ENCODE assay signal across 16 cellular contexts in the genomic region with DNA sequence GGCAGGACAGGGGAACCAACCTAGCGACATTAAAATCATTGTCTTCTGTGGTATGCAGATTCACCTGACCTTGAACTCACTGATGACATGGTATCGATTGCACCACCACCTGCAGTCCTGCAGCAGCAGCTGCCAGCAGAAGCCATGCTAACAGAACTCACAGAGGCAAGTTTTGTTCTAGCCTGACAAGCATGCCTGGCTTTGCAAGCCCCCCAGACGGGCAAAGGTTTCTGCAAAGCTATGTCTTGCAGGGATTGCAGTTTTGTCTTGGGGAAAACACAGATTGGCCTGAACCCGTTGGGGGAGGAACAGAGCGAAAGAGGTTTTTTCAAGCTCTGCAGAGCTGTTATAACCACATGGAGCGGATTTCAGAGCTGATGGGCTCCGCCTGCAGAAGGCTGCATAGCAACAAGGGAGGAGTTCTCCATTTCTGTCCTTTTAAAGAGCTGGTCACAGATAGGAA.
A peak's percentile ranks its signal among the peaks of the same experiment; 100 is the strongest.
DNase-seq lines count a peak whose midpoint lies in the region; ATAC-seq, FAIRE-seq and TF ChIP-seq lines count a peak whose summit lies in the region.
"Had no signal": no experiment of that assay in that cellular context is flagged by ENCODE, and none has a peak within 500 bp of the region (broad histone marks: within the 10 kb centered on the region; RNA-seq: fewer than 3 reads in every experiment).

No MANE protein-coding gene starts in this region.

- no peak for TF ChIP-seq POLR2A in HepG2 (IDR thresholded peaks at IDR 0.05; ENCODE audit: insufficient read depth in 1 of 2, low read depth in 2 of 2, low read length in 2 of 2)

- TF ChIP-seq RAD21 in HepG2 (CRISPR knock-in tag; IDR thresholded peaks at IDR 0.05), result no peak

- ATAC-seq in GM18511 (IDR thresholded peaks at IDR 0.05; ENCODE audit: unreplicated experiment) (peak; percentile 72), HepG2 (peak; percentile 90)
- ATAC-seq in activated CD4-positive, CD25-positive, alpha-beta regulatory T cell treated with anti-CD3 and anti-CD28 coated beads, Interleukin-2, amount 50 U/mL, for 24 hours, result no peak
- ATAC-seq: foreskin keratinocyte, left colon had no signal

- CTCF ChIA-PET in HepG2 (lab: Yijun Ruan, JAX; ENCODE audit: low intra/inter-chr PET ratio, low total read pairs), result no interaction called here

- intact Hi-C loops in HepG2 (cut with micrococcal nuclease; ENCODE audit: unreplicated experiment), result no loop called here

- no peak overlapping the region for H3K4me3 ChIP-seq in MM.1S (ENCODE audit: low read length)
- H3K4me3 ChIP-seq in HepG2 (replicated peaks in 1 of 3; ENCODE audit: insufficient read depth in 1 of 3, low read depth in 2 of 3, low read length in 3 of 3), result no peak overlapping the region

- DNase-seq in MM.1S, result peak; percentile 62
- peak; percentile 40 for DNase-seq in SHP77 treated with DMSO at 0.1 percent for 48 hours (lab: John Stamatoyannopoulos, UW)
- DNase-seq in HepG2 (ENCODE audit: low spot score), result peak; percentile 86
- no peak for DNase-seq in SIG-M5 treated with dmso at 0.1 percent for 504 hours (lab: John Stamatoyannopoulos, UW; ENCODE audit: unreplicated experiment)
- DNase-seq in DMS114 treated with DMSO at 0.1 percent for 48 hours (lab: John Stamatoyannopoulos, UW; ENCODE audit: unreplicated experiment), result no peak
- no peak for DNase-seq in GM19240 (ENCODE audit: insufficient read length, low spot score)
- DNase-seq: activated CD4-positive, alpha-beta T cell treated with anti-CD3 and anti-CD28 coated beads, Interleukin-2, amount 50 U/mL, for 4 hours; activated gamma-delta T cell treated with Interleukin-2 at 50 U/mL for 16 hours; CD8-positive, alpha-beta memory T cell; foreskin keratinocyte; left colon; stimulated activated CD4-positive, alpha-beta T cell treated with anti-CD3 and anti-CD28 coated beads, Interleukin-12 subunit alpha, Interleukin-12 subunit beta, amount 100 ng/mL, for 4 hours; stimulated activated CD8-positive, alpha-beta memory T cell treated with anti-CD3 and anti-CD28 coated beads, Interleukin-4, amount 100 ng/mL, for 48 hours; SW 1271 had no signal

- WGBS in HepG2 (ENCODE audit: low lambda C conversion rate), result 2% methylated on average over 6 of the region's 7 CpGs

- H2AFZ ChIP-seq in MM.1S (ENCODE audit: low read length), result no peak overlapping the region
- no peak overlapping the region for H2AFZ ChIP-seq in HepG2 (ENCODE audit: low read length)

- BruUV-seq in HepG2 (replicated peaks; lab: Mats Ljungman, UMichigan), result no TSS peak

- no peaks in the 10 kb centered on the region for H3F3A ChIP-seq in MM.1S (ENCODE audit: insufficient read depth, low read length)

- H3K27me3 ChIP-seq in MM.1S (replicated peaks; ENCODE audit: insufficient read depth, low read length), result no peaks in the 10 kb centered on the region
- peaks cover 2 to 30% of the 10 kb centered on the region in 2 experiments; a peak in 3 of 5 replicates for H3K27me3 ChIP-seq in HepG2 (ENCODE audit: control insufficient read depth in 1 of 2, insufficient read depth in 2 of 2, low read length in 2 of 2)

- no peak for FAIRE-seq in HepG2 (lab: Jason Lieb, UNC)

- H4K20me1 ChIP-seq in MM.1S (ENCODE audit: insufficient read depth, low read length) (no peaks in the 10 kb centered on the region), HepG2 (ENCODE audit: insufficient read depth, low read length) (no peaks in the 10 kb centered on the region)

- H3K9me2 ChIP-seq in MM.1S (replicated peaks; ENCODE audit: insufficient read depth, low read length), result no peaks in the 10 kb centered on the region

- H3K4me2 ChIP-seq in MM.1S (ENCODE audit: low read depth, low read length), result no peak overlapping the region
- peak overlapping the region; percentile 48 for H3K4me2 ChIP-seq in HepG2 (ENCODE audit: low read depth, low read length)

- H3K36me3 ChIP-seq in MM.1S (replicated peaks; ENCODE audit: insufficient read depth, low read length), result no peaks in the 10 kb centered on the region
- no peaks in the 10 kb centered on the region for H3K36me3 ChIP-seq in HepG2 (replicated peaks in 1 of 2; ENCODE audit: control insufficient read depth in 1 of 2, insufficient read depth in 2 of 2, low read length in 2 of 2)

- in situ Hi-C loops in HepG2 (cut with HindIII; ENCODE audit: extremely low pct_ligation_motif_present, low pct_unique_long_range_greater_than_20kb), result no loop called here

- H3K9me3 ChIP-seq in MM.1S (replicated peaks; ENCODE audit: insufficient read depth, low read length) (no peaks in the 10 kb centered on the region), HepG2 (ENCODE audit: low read length) (no peaks in the 10 kb centered on the region)

- H3K27ac ChIP-seq in MM.1S (ENCODE audit: low read length) (no peak overlapping the region), HepG2 (ENCODE audit: extremely low read length, insufficient read depth, low read length) (no peak overlapping the region)
- H3K27ac ChIP-seq: foreskin keratinocyte had no signal

- peak; percentile 25 to 45; a peak in 1 of 4 replicates for TF ChIP-seq EP300 in HepG2 (IDR thresholded peaks at IDR 0.05; ENCODE audit: low read depth in 2 of 2, low read length in 2 of 2)
- no peak for TF ChIP-seq EP300 in HepG2 (CRISPR knock-in tag; IDR thresholded peaks at IDR 0.05; ENCODE audit: borderline replicate concordance)

- H3K4me1 ChIP-seq in MM.1S (ENCODE audit: low read length), result 0 out of 2 replicates have a peak, but pooled peaks cover 4% of the 10 kb centered on the region
- H3K4me1 ChIP-seq in HepG2 (ENCODE audit: insufficient read depth, low read length), result peaks cover 29% of the 10 kb centered on the region

- TF ChIP-seq CTCF in MM.1S (IDR thresholded peaks at IDR 0.05; ENCODE audit: low read length), result no peak
- no peak for TF ChIP-seq CTCF in HepG2 (CRISPR knock-in tag; IDR thresholded peaks at IDR 0.05)

- H3K9ac ChIP-seq in MM.1S (ENCODE audit: low read length) (no peak overlapping the region), HepG2 (ENCODE audit: insufficient read depth, low read depth, low read length) (no peak overlapping the region)

- POLR2A ChIA-PET in HepG2 (lab: Yijun Ruan, JAX), result no interaction called here

- no peaks in the 10 kb centered on the region for H3K79me2 ChIP-seq in MM.1S (ENCODE audit: low read length)
- no peaks in the 10 kb centered on the region for H3K79me2 ChIP-seq in HepG2 (ENCODE audit: insufficient read depth, low read length)

TF ChIP-seq in HepG2, 621 proteins besides CTCF, POLR2A, EP300 and RAD21 (continues in another document):
- TF ChIP-seq ONECUT2 (CRISPR knock-in tag; IDR thresholded peaks at IDR 0.05) (peak; percentile 93), CREM (IDR thresholded peaks at IDR 0.05) (peak; percentile 23; the same call in 1 of the 2 replicates), CREM (CRISPR knock-in tag; IDR thresholded peaks at IDR 0.05) (no peak), FOXA1 (IDR thresholded peaks at IDR 0.05) (no peak), FOXA1 (CRISPR knock-in tag; IDR thresholded peaks at IDR 0.05) (0 out of 2 replicates have a peak, but pooled peaks have one; percentile 28), ZNF577 (CRISPR knock-in tag; IDR thresholded peaks at IDR 0.05; ENCODE audit: borderline replicate concordance, low read depth) (no peak), CEBPG (CRISPR knock-in tag; IDR thresholded peaks at IDR 0.05) (peak; percentile 83), SOX13 (IDR thresholded peaks at IDR 0.05) (no peak), SOX13 (CRISPR knock-in tag; conservative IDR thresholded peaks at IDR 0.05 in 1 of 2, IDR thresholded peaks at IDR 0.05 in 1 of 2) (peak in 1 of 2 experiments; percentile 87; a peak in 2 of 4 replicates), FOXA3 (CRISPR knock-in tag; IDR thresholded peaks at IDR 0.05) (peak; percentile 40; the same call in 1 of the 2 replicates), YY1 (IDR thresholded peaks at IDR 0.05; ENCODE audit: insufficient read depth, insufficient replicate concordance, low read depth, low read length) (peak; percentile 40), NR2F2 (IDR thresholded peaks at IDR 0.05; ENCODE audit: borderline replicate concordance, low read depth) (peak; percentile 63; the same call in 1 of the 2 replicates), RXRB (CRISPR knock-in tag; IDR thresholded peaks at IDR 0.05; ENCODE audit: borderline replicate concordance) (peak; percentile 93), MEIS2 (CRISPR knock-in tag; IDR thresholded peaks at IDR 0.05) (peak; percentile 28; the same call in 1 of the 2 replicates), TAF15 (IDR thresholded peaks at IDR 0.05; ENCODE audit: low read depth, low read length, poor library complexity, severe bottlenecking) (no peak), NR2C2 (CRISPR knock-in tag; IDR thresholded peaks at IDR 0.05; ENCODE audit: borderline replicate concordance) (peak; percentile 78), MAFG (CRISPR knock-in tag; IDR thresholded peaks at IDR 0.05) (no peak), NPAS2 (CRISPR knock-in tag; IDR thresholded peaks at IDR 0.05; ENCODE audit: borderline replicate concordance) (no peak), ZFAT (CRISPR knock-in tag; conservative IDR thresholded peaks at IDR 0.05) (no peak), NCOA2 (CRISPR knock-in tag; IDR thresholded peaks at IDR 0.05) (peak; percentile 86), NR2F1 (CRISPR knock-in tag; IDR thresholded peaks at IDR 0.05) (peak; percentile 41 to 54; a peak in 2 of 4 replicates), FOXO1 (CRISPR knock-in tag; IDR thresholded peaks at IDR 0.05) (peak; percentile 28; the same call in 1 of the 2 replicates), PLRG1 (conservative IDR thresholded peaks at IDR 0.05) (no peak), TAF1 (CRISPR knock-in tag; IDR thresholded peaks at IDR 0.05) (no peak), ZNF564 (CRISPR knock-in tag; IDR thresholded peaks at IDR 0.05) (no peak), HDAC2 (CRISPR knock-in tag; IDR thresholded peaks at IDR 0.05) (peak; percentile 58; the same call in 1 of the 2 replicates)
- TF ChIP-seq, protein P1, sequence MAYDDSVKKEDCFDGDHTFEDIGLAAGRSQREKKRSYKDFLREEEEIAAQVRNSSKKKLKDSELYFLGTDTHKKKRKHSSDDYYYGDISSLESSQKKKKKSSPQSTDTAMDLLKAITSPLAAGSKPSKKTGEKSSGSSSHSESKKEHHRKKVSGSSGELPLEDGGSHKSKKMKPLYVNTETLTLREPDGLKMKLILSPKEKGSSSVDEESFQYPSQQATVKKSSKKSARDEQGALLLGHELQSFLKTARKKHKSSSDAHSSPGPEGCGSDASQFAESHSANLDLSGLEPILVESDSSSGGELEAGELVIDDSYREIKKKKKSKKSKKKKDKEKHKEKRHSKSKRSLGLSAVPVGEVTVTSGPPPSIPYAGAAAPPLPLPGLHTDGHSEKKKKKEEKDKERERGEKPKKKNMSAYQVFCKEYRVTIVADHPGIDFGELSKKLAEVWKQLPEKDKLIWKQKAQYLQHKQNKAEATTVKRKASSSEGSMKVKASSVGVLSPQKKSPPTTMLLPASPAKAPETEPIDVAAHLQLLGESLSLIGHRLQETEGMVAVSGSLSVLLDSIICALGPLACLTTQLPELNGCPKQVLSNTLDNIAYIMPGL (CRISPR knock-in tag; IDR thresholded peaks at IDR 0.05; ENCODE audit: borderline replicate concordance in 1 of 2, low read depth in 1 of 2), result no peak

Comparison
In these comparisons a context has a peak if more than half of its experiments do, and no peak if none do; other contexts are left out.
1. ATAC-seq: peak in GM18511 (single experiment) and HepG2 (single experiment); none in activated CD4-positive, CD25-positive, alpha-beta regulatory T cell treated with anti-CD3 and anti-CD28 coated beads, Interleukin-2, amount 50 U/mL, for 24 hours (0 of 2).
2. DNase-seq: peak in MM.1S (single experiment), SHP77 treated with DMSO at 0.1 percent for 48 hours (single experiment) and HepG2 (single experiment); none in SIG-M5 treated with dmso at 0.1 percent for 504 hours (single experiment), DMS114 treated with DMSO at 0.1 percent for 48 hours (single experiment) and GM19240 (single experiment).